In the genomic region with DNA sequence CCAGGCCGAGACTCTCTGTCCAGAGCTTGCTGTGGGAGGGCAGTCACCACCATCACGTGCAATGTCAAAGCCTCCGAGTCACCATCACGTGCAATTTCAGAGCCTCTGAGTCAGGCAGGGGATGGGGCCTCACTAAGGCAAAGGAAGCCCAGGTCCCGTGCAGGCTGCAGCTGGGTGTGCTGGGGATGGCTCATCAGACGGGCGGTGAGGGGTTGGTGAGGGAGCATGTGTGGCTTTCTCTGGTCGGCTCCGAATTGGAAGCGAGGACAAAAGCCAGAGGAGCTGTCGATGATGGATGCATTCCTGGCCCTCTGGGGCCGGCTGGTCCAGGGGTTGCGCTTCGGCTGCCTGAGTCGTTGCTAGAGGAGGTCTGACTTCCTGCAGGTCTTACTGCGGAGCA, we compare ENCODE assay signal across 10 cellular contexts. TPM values are rescaled to one million over a fixed set of nuclear protein-coding genes. Genes with fewer than 3 reads are reported as not detected.
"Had no signal": no experiment of that assay in that cellular context is flagged by ENCODE, and none has a peak within 500 bp of the region (broad histone marks: within the 10 kb centered on the region; RNA-seq: fewer than 3 reads in every experiment).

No MANE protein-coding gene starts in this region.

RNA-seq across cellular contexts. Expression of a gene that starts 18.9 kb away (rescaled TPM):
- total RNA-seq: activated CD4-positive, alpha-beta memory T cell treated with anti-CD3 and anti-CD28 coated beads for 36 hours; fibroblast of lung; left ventricle myocardium inferior; mucosa of gallbladder; natural killer cell treated with Interleukin-12 subunit alpha and Interleukin-12 subunit beta and Interleukin-15 and Interleukin-18, amount 100 ng/mL, for 72 hours; posterior vena cava; right cardiac atrium; smooth muscle cell; suprapubic skin had no signal
- polyA plus RNA-seq: fibroblast of lung, keratinocyte, right cardiac atrium, smooth muscle cell had no signal
